In the genomic region with DNA sequence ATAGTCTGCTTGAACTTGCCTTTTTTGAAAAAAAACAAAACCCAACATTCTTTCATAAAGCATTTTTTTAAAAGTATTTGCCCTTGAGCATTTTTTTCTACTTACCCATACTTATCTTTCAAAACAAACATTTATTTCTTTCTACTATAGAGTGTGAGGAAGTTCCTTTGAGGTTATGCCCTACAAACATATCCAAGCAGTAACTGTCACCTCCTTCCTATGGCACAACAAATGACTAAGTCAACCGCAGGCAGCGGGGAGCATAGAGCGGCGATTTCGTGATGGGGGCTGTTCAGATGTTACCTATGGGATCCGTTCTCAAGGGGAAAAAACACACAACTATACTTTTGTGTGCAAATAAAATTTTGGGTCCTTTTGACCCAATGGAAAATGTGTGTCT, we compare ENCODE assay signal across 9 cellular contexts.
A peak's percentile ranks its signal among the peaks of the same experiment; 100 is the strongest.
DNase-seq lines count a peak whose midpoint lies in the region; ATAC-seq and TF ChIP-seq lines count a peak whose summit lies in the region.
"Had no signal": no experiment of that assay in that cellular context is flagged by ENCODE, and none has a peak within 500 bp of the region (broad histone marks: within the 10 kb centered on the region; RNA-seq: fewer than 3 reads in every experiment).

No MANE protein-coding gene starts in this region.

- peak; percentile 39 for ATAC-seq in HG03175 (IDR thresholded peaks at IDR 0.05; ENCODE audit: unreplicated experiment)
- ATAC-seq in GM19395 (IDR thresholded peaks at IDR 0.05; ENCODE audit: unreplicated experiment) = no peak

- no peak overlapping the region for H3K4me3 ChIP-seq in AG09309 (ENCODE audit: control insufficient read depth, low read depth, low read length)
- no peak overlapping the region for H3K4me3 ChIP-seq in foreskin fibroblast (ENCODE audit: low read depth in 1 of 2, low read length in 2 of 2)

- DNase-seq in AG09309 (ENCODE audit: low read depth) = peak; percentile 42
- DNase-seq in activated CD4-positive, alpha-beta T cell treated with anti-CD3 and anti-CD28 coated beads, Interleukin-2, amount 50 U/mL, for 1 hour = peak; percentile 12
- peak; percentile 31 to 36 for DNase-seq in foreskin fibroblast
- DNase-seq in GOT3 (lab: John Stamatoyannopoulos, UW) = no peak
- no peak for DNase-seq in DMS153 (lab: John Stamatoyannopoulos, UW)
- DNase-seq in activated gamma-delta T cell treated with Interleukin-2 at 50 U/mL for 16 hours = no peak
- DNase-seq: DMS79 had no signal

- no peak for TF ChIP-seq CTCF in AG09309 (IDR thresholded peaks at IDR 0.05; ENCODE audit: control insufficient read depth, insufficient read depth, low read depth, low read length, missing control alignments)
- TF ChIP-seq CTCF in foreskin fibroblast (IDR thresholded peaks at IDR 0.05; ENCODE audit: low read depth, low read length) = no peak

Comparison
In these comparisons a context has a peak if more than half of its experiments do, and no peak if none do; other contexts are left out.
1. DNase-seq: peak in AG09309 (single experiment), activated CD4-positive, alpha-beta T cell treated with anti-CD3 and anti-CD28 coated beads, Interleukin-2, amount 50 U/mL, for 1 hour (single experiment) and foreskin fibroblast (2 of 2); none in GOT3 (single experiment), DMS153 (single experiment) and activated gamma-delta T cell treated with Interleukin-2 at 50 U/mL for 16 hours (single experiment).